14 cellular contexts compared by ENCODE assay signal in the genomic region with DNA sequence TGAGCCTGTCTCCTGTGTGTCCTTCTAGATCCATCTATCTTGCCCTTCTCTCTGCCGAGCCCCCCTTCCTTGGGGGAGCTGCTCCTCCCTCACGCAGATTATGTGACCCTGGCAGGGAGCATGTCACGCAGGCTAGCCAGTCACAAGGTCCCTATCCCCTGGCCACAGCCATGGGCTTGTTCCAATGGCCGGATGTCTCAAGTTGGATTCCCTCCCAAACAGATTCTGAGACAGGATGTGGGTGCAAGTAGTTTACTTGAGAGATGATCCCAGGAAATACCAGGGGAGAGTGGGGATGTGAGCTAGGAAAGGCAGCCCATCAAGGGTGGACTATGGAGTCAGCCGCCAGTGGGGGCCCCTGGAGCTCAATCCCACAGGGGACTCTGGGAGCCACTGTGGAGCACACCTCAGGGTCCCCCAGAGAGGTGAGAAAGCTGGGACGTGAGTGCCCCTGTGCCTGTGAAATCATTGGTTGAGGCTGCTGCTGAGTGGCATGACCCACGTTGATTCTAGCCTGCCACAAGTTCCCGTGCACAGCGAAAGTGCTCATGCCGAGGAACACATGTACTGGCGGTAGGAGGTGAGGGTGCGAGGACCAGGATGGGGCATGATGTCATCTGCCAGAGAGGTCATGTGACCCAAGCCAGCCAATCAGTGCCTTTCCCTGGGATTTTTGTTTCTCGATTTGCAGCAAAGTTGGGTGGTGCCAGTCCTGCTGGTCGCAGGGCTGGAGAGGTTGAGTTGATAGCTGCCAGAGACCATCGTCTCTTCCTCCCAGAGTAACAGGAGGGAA. TPM values are rescaled to one million over a fixed set of nuclear protein-coding genes. Genes with fewer than 3 reads are reported as not detected.
"Had no signal": no experiment of that assay in that cellular context is flagged by ENCODE, and none has a peak within 500 bp of the region (broad histone marks: within the 10 kb centered on the region; RNA-seq: fewer than 3 reads in every experiment).

No MANE protein-coding gene starts in this region.

- H3K9me3 Mint-ChIP-seq: activated CD4-positive, alpha-beta memory T cell treated with anti-CD3 and anti-CD28 coated beads, Interleukin-2, amount 10 ng/mL, durations not matched to agents 7 days and 5 days; activated T-helper 1 cell treated with anti-CD3 and anti-CD28 coated beads, Interleukin-12 subunit alpha, Interleukin-12 subunit beta, Interleukin-2, Interleukin-4 antibody, amounts not matched to agents 30 ng/mL and 10 ng/mL and 1 ng/mL, durations not matched to agents 14 hours and 24 hours and 36 hours had no signal

- H3K27me3 ChIP-seq: colonic mucosa, heart left ventricle, tibial artery had no signal

- H3K9me3 ChIP-seq: colonic mucosa, heart left ventricle, tibial artery had no signal

- H3K4me3 ChIP-seq: colonic mucosa, heart left ventricle, smooth muscle cell, tibial artery had no signal

- DNase-seq: activated CD4-positive, alpha-beta memory T cell treated with anti-CD3 and anti-CD28 coated beads, Interleukin-2, amount 10 ng/mL, durations not matched to agents 7 days and 5 days; activated CD8-positive, alpha-beta memory T cell treated with anti-CD3 and anti-CD28 coated beads, Interleukin-2, amount 50 U/mL, for 48 hours; activated naive CD4-positive, alpha-beta T cell treated with Interleukin-2 at 50 U/mL for 16 hours; caudate nucleus; colonic mucosa; effector CD8-positive, alpha-beta T cell; kidney; right cardiac atrium; T-helper 2 cell; tibial artery had no signal

- FAIRE-seq: frontal cortex, kidney had no signal

- ATAC-seq: heart left ventricle, right cardiac atrium had no signal

- H3K27ac ChIP-seq: colonic mucosa, heart left ventricle, tibial artery had no signal

- H3K4me1 ChIP-seq: colonic mucosa had no signal

- H3K4me2 ChIP-seq: smooth muscle cell had no signal

- H3K27ac Mint-ChIP-seq: activated CD4-positive, alpha-beta memory T cell treated with anti-CD3 and anti-CD28 coated beads, Interleukin-2, amount 10 ng/mL, durations not matched to agents 7 days and 5 days; activated T-helper 1 cell treated with anti-CD3 and anti-CD28 coated beads, Interleukin-12 subunit alpha, Interleukin-12 subunit beta, Interleukin-2, Interleukin-4 antibody, amounts not matched to agents 30 ng/mL and 10 ng/mL and 1 ng/mL, durations not matched to agents 14 hours and 24 hours and 36 hours had no signal

- H3K36me3 ChIP-seq: colonic mucosa, heart left ventricle, tibial artery had no signal

- H3K4me3 Mint-ChIP-seq: activated CD4-positive, alpha-beta memory T cell treated with anti-CD3 and anti-CD28 coated beads, Interleukin-2, amount 10 ng/mL, durations not matched to agents 7 days and 5 days; activated T-helper 1 cell treated with anti-CD3 and anti-CD28 coated beads, Interleukin-12 subunit alpha, Interleukin-12 subunit beta, Interleukin-2, Interleukin-4 antibody, amounts not matched to agents 30 ng/mL and 10 ng/mL and 1 ng/mL, durations not matched to agents 14 hours and 24 hours and 36 hours had no signal

RNA-seq across cellular contexts. Expression of a gene that starts 6.4 kb away (rescaled TPM):
- total RNA-seq: activated T-helper 1 cell treated with anti-CD3 and anti-CD28 coated beads, Interleukin-12 subunit alpha, Interleukin-12 subunit beta, Interleukin-2, Interleukin-4 antibody, amounts not matched to agents 30 ng/mL and 10 ng/mL and 1 ng/mL, durations not matched to agents 14 hours and 24 hours and 36 hours had no signal
